8 cellular contexts compared by ENCODE assay signal in the genomic region with DNA sequence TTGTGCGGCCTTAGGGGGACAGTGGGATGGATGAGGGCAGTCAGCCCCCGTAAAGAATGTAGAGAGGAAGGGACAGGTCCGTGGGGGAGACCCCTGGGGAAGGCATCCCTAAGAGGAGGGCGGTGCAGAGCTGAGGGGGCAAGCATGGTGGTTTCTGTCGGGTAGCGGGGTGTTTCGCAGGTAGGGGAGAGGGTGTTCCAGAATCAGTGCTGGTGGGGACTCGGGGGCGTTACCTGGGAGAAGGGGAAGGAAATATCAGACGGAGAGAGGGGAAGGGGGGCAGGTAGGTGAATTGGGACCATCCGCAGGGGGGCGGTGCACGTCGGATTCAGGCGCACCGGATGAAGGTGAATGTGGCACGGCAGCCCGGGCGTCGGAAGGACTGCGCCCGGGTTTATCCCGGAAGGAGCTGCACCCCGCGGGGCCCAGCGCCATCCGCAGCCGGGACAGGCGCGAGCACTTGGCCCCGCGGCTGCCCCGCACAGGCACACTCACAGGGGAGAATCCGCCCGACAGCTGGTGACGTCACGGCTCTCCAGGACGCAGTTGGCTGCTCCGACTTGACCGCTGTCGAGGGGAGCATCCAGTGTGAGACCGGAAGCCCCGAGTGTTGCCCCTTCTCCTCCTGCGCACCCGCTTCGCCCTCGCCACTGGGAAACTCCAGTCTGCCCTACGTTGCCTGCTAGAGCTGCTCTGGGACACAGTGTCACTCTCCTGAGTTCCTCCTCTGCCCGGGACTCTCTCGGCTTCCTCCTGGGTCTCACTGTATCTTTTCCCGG. TPM values are rescaled to one million over a fixed set of nuclear protein-coding genes. Genes with fewer than 3 reads are reported as not detected.
DNase-seq lines count a peak whose midpoint lies in the region; ATAC-seq and TF ChIP-seq lines count a peak whose summit lies in the region.

No MANE protein-coding gene starts in this region.

- peak overlapping the region; percentile 78 for H3K18ac ChIP-seq in neuronal stem cell (ENCODE audit: low read length)

- in situ Hi-C loops in ACHN (cut with HindIII; ENCODE audit: low pct_ligation_motif_present, low pct_unique_long_range_greater_than_20kb, low sequenced_read_pairs) = no loop called here

- H3K4me2 ChIP-seq in neuronal stem cell (ENCODE audit: insufficient read depth, low read length, poor library complexity, severe bottlenecking) = peak overlapping the region; percentile 47

- no peak overlapping the region for H2BK120ac ChIP-seq in neuronal stem cell (ENCODE audit: low read depth, low read length)

- H3K9me3 ChIP-seq in neuronal stem cell (replicated peaks in 1 of 2; ENCODE audit: control insufficient read depth in 2 of 2, insufficient read depth in 1 of 2, low read depth in 1 of 2, low read length in 2 of 2) = peaks cover 0 to 7% of the 10 kb centered on the region in 2 donors
- H3K9me3 ChIP-seq in testis = no peaks in the 10 kb centered on the region

- peak; percentile 38 for ATAC-seq in GM18868 (IDR thresholded peaks at IDR 0.05; ENCODE audit: unreplicated experiment)

- DNase-seq in ACHN = peak; percentile 40
- DNase-seq in NCI-H345 treated with DMSO at 0.1 percent for 48 hours (lab: John Stamatoyannopoulos, UW; ENCODE audit: unreplicated experiment) = peak; percentile 17
- DNase-seq in activated T-helper 1 cell treated with Interleukin-2 at 50 U/mL for 16 hours (ENCODE audit: low read depth) = peak; percentile 57
- peak; percentile 74 for DNase-seq in fibroblast of villous mesenchyme (ENCODE audit: low read depth)
- DNase-seq in neuronal stem cell (ENCODE audit: low spot score) = no peak
- DNase-seq in testis = peak; percentile 79
- DNase-seq in SIG-M5 treated with dmso at 0.1 percent for 504 hours (lab: John Stamatoyannopoulos, UW; ENCODE audit: unreplicated experiment) = no peak

- peak overlapping the region; percentile 37 for H3K4me3 ChIP-seq in fibroblast of villous mesenchyme (ENCODE audit: low read depth, low read length)
- peak overlapping the region; percentile 8 to 72 for H3K4me3 ChIP-seq in neuronal stem cell (ENCODE audit: low read length in 2 of 2)
- H3K4me3 ChIP-seq in testis = peak overlapping the region; percentile 41 to 58

- no peak overlapping the region for H4K91ac ChIP-seq in neuronal stem cell (ENCODE audit: low read depth, low read length, poor library complexity)

- H3K36me3 ChIP-seq in neuronal stem cell (replicated peaks in 1 of 2; ENCODE audit: control insufficient read depth in 2 of 2, insufficient read depth in 2 of 2, low read length in 2 of 2) = no peaks in the 10 kb centered on the region
- H3K36me3 ChIP-seq in testis (ENCODE audit: low read depth, missing control alignments) = no peaks in the 10 kb centered on the region

- H3K4me1 ChIP-seq in neuronal stem cell (ENCODE audit: control insufficient read depth in 2 of 2, insufficient read depth in 1 of 2, low read depth in 1 of 2, low read length in 2 of 2) (peaks cover 0 to 15% of the 10 kb centered on the region in 2 donors), testis (peaks cover 8% of the 10 kb centered on the region)

- no peak overlapping the region for H2BK12ac ChIP-seq in neuronal stem cell (ENCODE audit: low read length)

- H3K79me1 ChIP-seq in neuronal stem cell (ENCODE audit: low read depth, low read length) = no peaks in the 10 kb centered on the region

- no peak overlapping the region for H3K4ac ChIP-seq in neuronal stem cell (ENCODE audit: low read length)

- no peak overlapping the region for H3K14ac ChIP-seq in neuronal stem cell (ENCODE audit: low read length)

- H3K27me3 ChIP-seq in neuronal stem cell (ENCODE audit: control insufficient read depth in 3 of 3, insufficient read depth in 3 of 3, low read depth in 1 of 3, low read length in 3 of 3) = peaks cover 7 to 78% (median 34%) of the 10 kb centered on the region in 3 experiments
- no peaks in the 10 kb centered on the region for H3K27me3 ChIP-seq in testis

- peak overlapping the region; percentile 19 for H4K8ac ChIP-seq in neuronal stem cell (ENCODE audit: low read depth, low read length)

- H3K27ac ChIP-seq in neuronal stem cell (replicated peaks; ENCODE audit: low read length) = no peak overlapping the region
- H3K27ac ChIP-seq in testis = no peak overlapping the region

- TF ChIP-seq POLR2A in testis (IDR thresholded peaks at IDR 0.05) = no peak

- H3K9ac ChIP-seq in neuronal stem cell (ENCODE audit: low read depth, low read length, poor library complexity) = peak overlapping the region; percentile 76

- TF ChIP-seq CTCF in fibroblast of villous mesenchyme (IDR thresholded peaks at IDR 0.05; ENCODE audit: insufficient read depth, low read depth, low read length) (no peak), testis (IDR thresholded peaks at IDR 0.05) (no peak)

- no CpG with 5 or more reads among the region's 51 CpGs for WGBS in neuronal stem cell (ENCODE audit: extremely low coverage in 2 of 2, insufficient read length in 2 of 2, insufficient replicate concordance in 1 of 2), 2 donors
- 7 to 16% methylated on average over 20 to 51 of the region's 51 CpGs for WGBS in testis, 2 donors

- H2AFZ ChIP-seq in neuronal stem cell (ENCODE audit: low read length) = peak overlapping the region; percentile 71

- H2BK15ac ChIP-seq in neuronal stem cell (ENCODE audit: low read length) = no peak overlapping the region

- peak overlapping the region; percentile 58 for H3K23ac ChIP-seq in neuronal stem cell (ENCODE audit: low read depth, low read length, poor library complexity)

- H2BK5ac ChIP-seq in neuronal stem cell (ENCODE audit: low read length) = no peak overlapping the region

- H2AK5ac ChIP-seq in neuronal stem cell (ENCODE audit: low read depth, low read length) = peak overlapping the region; percentile 77

- intact Hi-C loops in testis (cut with DNase I; ENCODE audit: low total_unique reads) = no loop called here

RNA-seq across cellular contexts. Expression of gene CD72, which starts 1.3 kb away (rescaled TPM):
- total RNA-seq in fibroblast of villous mesenchyme = 0.86 and 1.3 TPM in 2 replicates
- polyA plus RNA-seq in neuronal stem cell (2013, experiment 1 of 2) = 5.6 TPM
- 5.5 TPM for polyA plus RNA-seq in neuronal stem cell (2013, experiment 2 of 2)
- total RNA-seq in testis = under 1 TPM; 0.63 to 0.99 TPM
- polyA plus RNA-seq in testis (ENCODE audit: insufficient read depth, low read depth, low replicate concordance) = 3.2 TPM

RNA-seq across cellular contexts. Expression of gene TESK1, which starts 11.8 kb away (rescaled TPM):
- 13.0 and 13.2 TPM in 2 replicates for total RNA-seq in fibroblast of villous mesenchyme
- polyA plus RNA-seq in neuronal stem cell (2013, experiment 1 of 2) = 23.9 TPM
- 22.7 TPM for polyA plus RNA-seq in neuronal stem cell (2013, experiment 2 of 2)
- total RNA-seq in testis = 100 to 1,000 TPM in 1 of 2 donors, 10 to 100 TPM in 1; 89.6 to 104 TPM
- polyA plus RNA-seq in testis (ENCODE audit: insufficient read depth, low read depth, low replicate concordance) = 92.6 TPM

RNA-seq across cellular contexts. Expression of gene SIT1, which starts 33.9 kb away (rescaled TPM):
- under 0.01 TPM in 1 of 2 replicates, not detected in the other for total RNA-seq in fibroblast of villous mesenchyme
- 0.53 TPM for polyA plus RNA-seq in neuronal stem cell (2013, experiment 1 of 2)
- 0.43 TPM for polyA plus RNA-seq in neuronal stem cell (2013, experiment 2 of 2)
- under 1 TPM in 1 of 2 donors, not detected in 1; 0.43 TPM for total RNA-seq in testis
- polyA plus RNA-seq in testis (ENCODE audit: insufficient read depth, low read depth, low replicate concordance) = 1.6 TPM

RNA-seq across cellular contexts. Expression of gene RMRP, which starts 40.9 kb away (rescaled TPM):
- total RNA-seq in fibroblast of villous mesenchyme (103,191 and 163,599 TPM in 2 replicates), testis (over 10,000 TPM in 1 of 2 donors, 1,000 to 10,000 TPM in 1; 4,421 to 15,053 TPM)
- polyA plus RNA-seq in neuronal stem cell (2013, experiment 1 of 2) = not detected
- polyA plus RNA-seq in neuronal stem cell (2013, experiment 2 of 2) = 4.7 TPM
- not detected for polyA plus RNA-seq in testis (ENCODE audit: insufficient read depth, low read depth, low replicate concordance)

RNA-seq across cellular contexts. Expression of gene CCDC107, which starts 41.2 kb away (rescaled TPM):
- total RNA-seq in fibroblast of villous mesenchyme (18.1 and 18.7 TPM in 2 replicates), testis (10 to 100 TPM; 13.4 to 19.0 TPM)
- 15.3 TPM for polyA plus RNA-seq in neuronal stem cell (2013, experiment 1 of 2)
- polyA plus RNA-seq in neuronal stem cell (2013, experiment 2 of 2) = 15.5 TPM
- 17.2 TPM for polyA plus RNA-seq in testis (ENCODE audit: insufficient read depth, low read depth, low replicate concordance)

Comparison
In these comparisons a context has a peak if more than half of its experiments do, and no peak if none do; other contexts are left out.
1. DNase-seq: peak in ACHN (single experiment), NCI-H345 treated with DMSO at 0.1 percent for 48 hours (single experiment), activated T-helper 1 cell treated with Interleukin-2 at 50 U/mL for 16 hours (single experiment), fibroblast of villous mesenchyme (single experiment) and testis (single experiment); none in neuronal stem cell (single experiment) and SIG-M5 treated with dmso at 0.1 percent for 504 hours (single experiment).
2. Peak in every context shown above with its lines, with median percentiles within 50 percentile points of each other: H3K4me3 ChIP-seq.